In the genomic region with DNA sequence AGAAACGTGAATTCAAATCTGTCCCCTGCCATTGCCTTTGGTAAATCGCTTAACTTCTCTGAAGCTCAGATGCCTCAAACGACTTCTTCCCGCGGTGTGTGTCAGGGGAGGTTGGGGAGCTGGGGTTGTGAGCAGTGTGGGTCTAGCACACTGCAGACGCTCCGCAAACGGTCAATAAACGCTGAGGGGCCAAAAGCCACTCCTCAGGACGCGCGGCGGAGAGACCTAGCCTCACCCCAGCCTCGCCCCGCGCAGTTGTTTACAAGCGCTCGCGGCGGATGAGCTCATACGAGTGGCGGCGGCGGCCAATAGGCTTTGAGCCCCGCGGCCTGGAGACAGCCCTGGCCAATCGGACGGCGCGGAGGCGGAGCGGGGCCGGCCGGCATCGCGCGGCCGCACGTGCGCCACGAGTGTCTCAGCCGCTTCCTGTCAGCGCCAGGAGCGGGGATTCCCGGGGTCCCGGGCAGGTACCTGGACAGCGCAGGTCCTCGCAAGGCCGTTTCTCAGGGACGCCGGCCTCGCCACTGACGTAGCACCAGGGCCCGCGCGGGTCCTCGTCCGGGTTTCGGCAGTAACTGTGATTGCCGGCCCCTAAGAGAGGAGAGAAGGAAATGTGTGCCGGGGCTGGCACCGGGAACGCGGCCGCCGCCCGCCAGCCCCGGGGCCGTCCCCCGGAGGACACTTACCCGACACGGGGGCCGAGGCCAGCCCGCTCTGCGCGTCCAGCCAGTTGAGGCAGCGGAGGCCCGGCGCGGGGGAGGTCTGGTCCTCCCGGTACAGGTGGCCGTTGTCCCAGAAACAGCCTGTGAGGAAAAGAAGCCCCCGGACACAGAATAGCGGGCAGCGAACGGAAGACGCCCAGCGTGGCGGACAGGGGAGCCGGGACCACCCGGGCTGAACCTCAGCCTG, we compare ENCODE assay signal across 8 cellular contexts. TPM values are rescaled to one million over a fixed set of nuclear protein-coding genes. Genes with fewer than 3 reads are reported as not detected.
DNase-seq lines count a peak whose midpoint lies in the region; ATAC-seq, FAIRE-seq and TF ChIP-seq lines count a peak whose summit lies in the region.

No MANE protein-coding gene starts in this region.

- H3K4me1 Mint-ChIP-seq in progenitor cell of endocrine pancreas (ENCODE audit: low read depth): peaks cover 19% of the 10 kb centered on the region

- H3K27me3 Mint-ChIP-seq in progenitor cell of endocrine pancreas: peaks cover 7% of the 10 kb centered on the region

- ATAC-seq in HG02678 (IDR thresholded peaks at IDR 0.05; ENCODE audit: unreplicated experiment): peak; percentile 93
- peak; percentile 93 to 96 (median 94) for ATAC-seq in heart right ventricle

- TF ChIP-seq POLR2A in GM12892 (IDR thresholded peaks at IDR 0.05; ENCODE audit: low read depth, low read length): peak; percentile 82
- TF ChIP-seq POLR2A in adrenal gland (IDR thresholded peaks at IDR 0.05): peak; percentile 70 to 98

- H3K27me3 ChIP-seq in adrenal gland: no peaks in the 10 kb centered on the region
- no peaks in the 10 kb centered on the region for H3K27me3 ChIP-seq in heart right ventricle

- WGBS in adrenal gland, 4 donors: 0 to 1% (median 1%) methylated on average over 19 to 91 of the region's 91 CpGs
- WGBS in heart right ventricle, 2 donors: 1% methylated on average over 86 to 91 of the region's 91 CpGs

- peak overlapping the region; percentile 87 for H3K27ac Mint-ChIP-seq in progenitor cell of endocrine pancreas

- FAIRE-seq in GM12892 (lab: Jason Lieb, UNC): peak; percentile 96

- TF ChIP-seq CTCF in adrenal gland (IDR thresholded peaks at IDR 0.05) (no peak), heart right ventricle (IDR thresholded peaks at IDR 0.05) (no peak), progenitor cell of endocrine pancreas (IDR thresholded peaks at IDR 0.05; ENCODE audit: unreplicated experiment) (no peak)

- DNase-seq in GM12892 (ENCODE audit: insufficient read length) (peak; percentile 95), NCI-H128 (lab: John Stamatoyannopoulos, UW; ENCODE audit: unreplicated experiment) (peak; percentile 53), T follicular helper cell (ENCODE audit: low read depth) (peak; percentile 95), adrenal gland (peak; percentile 92 to 98 (median 96)), heart right ventricle (peak; percentile 94 to 96), progenitor cell of endocrine pancreas (ENCODE audit: low spot score, unreplicated experiment) (peak; percentile 83), ureter (ENCODE audit: low spot score) (peak; percentile 95)

- peak overlapping the region; percentile 72 for H3K4me3 Mint-ChIP-seq in progenitor cell of endocrine pancreas (ENCODE audit: low read depth)

- no peaks in the 10 kb centered on the region for H3K9me3 Mint-ChIP-seq in progenitor cell of endocrine pancreas (ENCODE audit: low read depth)

- H3K36me3 Mint-ChIP-seq in progenitor cell of endocrine pancreas (ENCODE audit: insufficient read depth): peaks cover 5% of the 10 kb centered on the region

- H3K27ac ChIP-seq in adrenal gland (peak overlapping the region; percentile 86 to 96 (median 96)), heart right ventricle (peak overlapping the region; percentile 93 to 99 (median 95))

- intact Hi-C loops in adrenal gland (cut with DNase I) (no loop called here), heart right ventricle (cut with DNase I) (loop anchor here in 1 of 10 donors (5.0 kb wide), 1 partner anchor 78 kb away; a partner anchor contains a TSS)

- H3K36me3 ChIP-seq in adrenal gland (replicated peaks in 1 of 2) (peaks cover 0 to 40% of the 10 kb centered on the region in 2 donors), heart right ventricle (peaks cover 0 to 46% (median 31%) of the 10 kb centered on the region in 9 donors)

- H3K9me3 ChIP-seq in adrenal gland (replicated peaks in 1 of 3) (no peaks in the 10 kb centered on the region), heart right ventricle (no peaks in the 10 kb centered on the region)

- H3K4me3 ChIP-seq in adrenal gland (peak overlapping the region in 3 of 4 donors; percentile 36 to 79 (median 70)), heart right ventricle (peak overlapping the region; percentile 42 to 89 (median 78))

- H3K4me1 ChIP-seq in adrenal gland (replicated peaks in 1 of 2): peaks cover 56 to 72% of the 10 kb centered on the region in 2 donors
- peaks cover 18 to 89% (median 52%) of the 10 kb centered on the region in 9 donors for H3K4me1 ChIP-seq in heart right ventricle

RNA-seq across cellular contexts. Expression of a gene that starts 1.5 kb away (rescaled TPM):
- 4.5 TPM for polyA plus RNA-seq in GM12892 (2012; ENCODE audit: missing spikeins)
- total RNA-seq in adrenal gland (100 to 1,000 TPM in 3 of 8 donors, 10 to 100 TPM in 5; 13.7 to 161 (median 80.6) TPM), heart right ventricle (10 to 100 TPM in 9 of 10 donors, 1 to 10 TPM in 1; 3.6 to 28.6 (median 17.6) TPM), progenitor cell of endocrine pancreas (6.2 and 7.6 TPM in 2 replicates), ureter (57.8 TPM)
- polyA plus RNA-seq in adrenal gland (10 to 100 TPM; 12.1 to 22.8 (median 12.8) TPM), heart right ventricle (1 to 10 TPM; 3.7 to 7.9 TPM)

RNA-seq across cellular contexts. Expression of a gene that starts 55.4 kb away (rescaled TPM):
- 8.2 TPM for polyA plus RNA-seq in GM12892 (2012; ENCODE audit: missing spikeins)
- 10 to 100 TPM; 15.5 to 34.8 (median 28.3) TPM for total RNA-seq in adrenal gland
- polyA plus RNA-seq in adrenal gland: 10 to 100 TPM in 2 of 3 donors, 1 to 10 TPM in 1; 9.2 to 21.8 (median 21.0) TPM
- total RNA-seq in heart right ventricle: 10 to 100 TPM; 10.8 to 16.9 (median 14.1) TPM
- polyA plus RNA-seq in heart right ventricle: 10 to 100 TPM in 1 of 2 donors, 1 to 10 TPM in 1; 6.6 to 12.5 TPM
- total RNA-seq in progenitor cell of endocrine pancreas: 88.8 and 93.6 TPM in 2 replicates
- total RNA-seq in ureter: 58.5 TPM

Comparison
In these comparisons a context has a peak if more than half of its experiments do, and no peak if none do; other contexts are left out.
1. Peak in every context shown above with its lines: DNase-seq, ATAC-seq, H3K4me3 ChIP-seq and H3K27ac ChIP-seq.